Comparison of ENCODE assay signal across 9 cellular contexts in genomic region chr2:232588680-232589585, GRCh38. TPM values are rescaled to one million over a fixed set of nuclear protein-coding genes. Genes with fewer than 3 reads are reported as not detected.
DNase-seq lines count a peak whose midpoint lies in the region; ATAC-seq and TF ChIP-seq lines count a peak whose summit lies in the region.
"Had no signal": no experiment of that assay in that cellular context is flagged by ENCODE, and none has a peak within 500 bp of the region (broad histone marks: within the 10 kb centered on the region; RNA-seq: fewer than 3 reads in every experiment).

No MANE protein-coding gene starts in this region.

- H3K9me3 ChIP-seq in psoas muscle: no peaks in the 10 kb centered on the region

- no peak for TF ChIP-seq CTCF in psoas muscle (IDR thresholded peaks at IDR 0.05)

- ATAC-seq in psoas muscle (peak; percentile 28 to 67 (median 54)), HG03457 (IDR thresholded peaks at IDR 0.05; ENCODE audit: unreplicated experiment) (no peak), GM18867 (IDR thresholded peaks at IDR 0.05; ENCODE audit: unreplicated experiment) (no peak), GM21576 (IDR thresholded peaks at IDR 0.05; ENCODE audit: unreplicated experiment) (no peak)
- ATAC-seq in activated CD8-positive, alpha-beta memory T cell treated with anti-CD3 and anti-CD28 coated beads, Interleukin-2, amount 10 ng/mL, durations not matched to agents 7 days and 5 days: no peak

- H3K4me1 ChIP-seq in psoas muscle: peaks cover 33% of the 10 kb centered on the region

- intact Hi-C loops in psoas muscle (cut with DNase I): no loop called here

- H3K4me3 Mint-ChIP-seq in activated CD8-positive, alpha-beta memory T cell treated with anti-CD3 and anti-CD28 coated beads, Interleukin-2, amount 10 ng/mL, durations not matched to agents 7 days and 5 days: no peak overlapping the region

- peaks cover 0 to 9% of the 10 kb centered on the region in 2 donors for H3K36me3 ChIP-seq in psoas muscle (ENCODE audit: insufficient read depth in 1 of 2, low read depth in 1 of 2)

- H3K27me3 Mint-ChIP-seq in activated CD8-positive, alpha-beta memory T cell treated with anti-CD3 and anti-CD28 coated beads, Interleukin-2, amount 10 ng/mL, durations not matched to agents 7 days and 5 days: no peaks in the 10 kb centered on the region

- no peak overlapping the region for H3K4me3 ChIP-seq in psoas muscle

- no peaks in the 10 kb centered on the region for H3K36me3 Mint-ChIP-seq in activated CD8-positive, alpha-beta memory T cell treated with anti-CD3 and anti-CD28 coated beads, Interleukin-2, amount 10 ng/mL, durations not matched to agents 7 days and 5 days

- peak; percentile 30 for DNase-seq in ELF-1 (ENCODE audit: low read depth, low spot score)
- peak; percentile 36 to 67 for DNase-seq in SHP77 (lab: John Stamatoyannopoulos, UW)
- peak; percentile 91 for DNase-seq in fibroblast of peridontal ligament (ENCODE audit: extremely low read depth)
- DNase-seq in psoas muscle: peak; percentile 43 to 66
- DNase-seq in activated CD8-positive, alpha-beta memory T cell treated with anti-CD3 and anti-CD28 coated beads, Interleukin-2, amount 10 ng/mL, durations not matched to agents 7 days and 5 days: no peak

- H3K27ac ChIP-seq in psoas muscle: peak overlapping the region; percentile 54

- peaks cover 9% of the 10 kb centered on the region for H3K4me1 Mint-ChIP-seq in activated CD8-positive, alpha-beta memory T cell treated with anti-CD3 and anti-CD28 coated beads, Interleukin-2, amount 10 ng/mL, durations not matched to agents 7 days and 5 days

- WGBS in psoas muscle, 3 donors: 40 to 58% (median 46%) methylated on average over 18 of the region's 18 CpGs

- no peaks in the 10 kb centered on the region for H3K9me3 Mint-ChIP-seq in activated CD8-positive, alpha-beta memory T cell treated with anti-CD3 and anti-CD28 coated beads, Interleukin-2, amount 10 ng/mL, durations not matched to agents 7 days and 5 days (ENCODE audit: low read depth)

- H3K27me3 ChIP-seq in psoas muscle (ENCODE audit: insufficient read depth in 3 of 3, low read length in 2 of 3): no peaks in the 10 kb centered on the region

- H3K27ac Mint-ChIP-seq in activated CD8-positive, alpha-beta memory T cell treated with anti-CD3 and anti-CD28 coated beads, Interleukin-2, amount 10 ng/mL, durations not matched to agents 7 days and 5 days: no peak overlapping the region

- CTCF ChIA-PET in activated CD8-positive, alpha-beta memory T cell treated with anti-CD3 and anti-CD28 coated beads, Interleukin-2, amount 10 ng/mL, durations not matched to agents 7 days and 5 days (lab: Charles Lee): no interaction called here

RNA-seq across cellular contexts. Expression of gene EIF4E2, which starts 38.4 kb away (rescaled TPM):
- total RNA-seq in psoas muscle: 100 to 1,000 TPM in 1 of 4 donors, 10 to 100 TPM in 3; 76.1 to 136 (median 88.4) TPM
- 10 to 100 TPM; 39.6 to 85.2 (median 67.4) TPM for polyA plus RNA-seq in psoas muscle
- total RNA-seq in activated CD8-positive, alpha-beta memory T cell treated with anti-CD3 and anti-CD28 coated beads, Interleukin-2, amount 10 ng/mL, durations not matched to agents 7 days and 5 days: 10 to 100 TPM; 59.9 to 81.1 TPM

RNA-seq across cellular contexts. Expression of gene TIGD1, which starts 38.6 kb away (rescaled TPM):
- total RNA-seq in psoas muscle: 1 to 10 TPM; 2.3 to 4.9 (median 3.7) TPM
- 1 to 10 TPM; 2.6 to 6.8 (median 6.4) TPM for polyA plus RNA-seq in psoas muscle
- total RNA-seq in activated CD8-positive, alpha-beta memory T cell treated with anti-CD3 and anti-CD28 coated beads, Interleukin-2, amount 10 ng/mL, durations not matched to agents 7 days and 5 days: 1 to 10 TPM; 6.1 to 9.6 TPM

RNA-seq across cellular contexts. Expression of gene EFHD1, which starts 44.5 kb away (rescaled TPM):
- total RNA-seq in psoas muscle: 10 to 100 TPM in 2 of 4 donors, 1 to 10 TPM in 2; 6.9 to 20.7 (median 9.8) TPM
- polyA plus RNA-seq in psoas muscle: 10 to 100 TPM in 2 of 3 donors, 1 to 10 TPM in 1; 6.6 to 17.7 (median 10.7) TPM
- total RNA-seq in activated CD8-positive, alpha-beta memory T cell treated with anti-CD3 and anti-CD28 coated beads, Interleukin-2, amount 10 ng/mL, durations not matched to agents 7 days and 5 days: 1 to 10 TPM in 1 of 2 experiments, under 1 TPM in 1; 0.23 to 1.4 TPM
- total RNA-seq: pulmonary artery endothelial cell had no signal

RNA-seq across cellular contexts. Expression of gene CHRNG, which starts 49.4 kb away (rescaled TPM):
- 10 to 100 TPM in 2 of 4 donors, 1 to 10 TPM in 2; 2.9 to 94.1 (median 17.2) TPM for total RNA-seq in psoas muscle
- polyA plus RNA-seq in psoas muscle: 1 to 10 TPM in 2 of 3 donors, under 1 TPM in 1; 0.68 to 7.3 (median 1.5) TPM
- not detected for total RNA-seq in activated CD8-positive, alpha-beta memory T cell treated with anti-CD3 and anti-CD28 coated beads, Interleukin-2, amount 10 ng/mL, durations not matched to agents 7 days and 5 days
- total RNA-seq: pulmonary artery endothelial cell had no signal

Comparison
In these comparisons a context has a peak if more than half of its experiments do, and no peak if none do; other contexts are left out.
1. ATAC-seq: peak in psoas muscle (4 of 4); none in activated CD8-positive, alpha-beta memory T cell treated with anti-CD3 and anti-CD28 coated beads, Interleukin-2, amount 10 ng/mL, durations not matched to agents 7 days and 5 days (single experiment), HG03457 (single experiment), GM18867 (single experiment) and GM21576 (single experiment).